1 cellular context compared by ENCODE assay signal in genomic region chr3:193885832-193886231, GRCh38.
TF ChIP-seq lines count a peak whose summit lies in the region.

No MANE protein-coding gene starts in this region.

TF ChIP-seq in K562, 482 proteins besides CTCF, POLR2A, EP300 and RAD21 (continued from another document and continues in another):
- no peak for TF ChIP-seq ZFP91 (CRISPR knock-in tag; IDR thresholded peaks at IDR 0.05)
- peak in 1 of 2 experiments; percentile 70; a peak in 2 of 4 replicates for TF ChIP-seq FOXK2 (conservative IDR thresholded peaks at IDR 0.05 in 1 of 2, IDR thresholded peaks at IDR 0.05 in 1 of 2; ENCODE audit: low read depth in 2 of 2)
- TF ChIP-seq NRF1 (conservative IDR thresholded peaks at IDR 0.05 in 1 of 2, IDR thresholded peaks at IDR 0.05 in 1 of 2): no peak; a peak in 1 of 4 replicates
- no peak for TF ChIP-seq ZNF75A (CRISPR knock-in tag; IDR thresholded peaks at IDR 0.05)
- no peak for TF ChIP-seq CBFB (CRISPR knock-in tag; IDR thresholded peaks at IDR 0.05)
- no peak for TF ChIP-seq ZKSCAN8 (CRISPR knock-in tag; IDR thresholded peaks at IDR 0.05)
- TF ChIP-seq HDAC8 (tag; IDR thresholded peaks at IDR 0.05): no peak
- TF ChIP-seq ZBED1 (IDR thresholded peaks at IDR 0.05): no peak
- no peak for TF ChIP-seq RHOXF2B (CRISPR knock-in tag; conservative IDR thresholded peaks at IDR 0.05)
- no peak for TF ChIP-seq BRCA1 (IDR thresholded peaks at IDR 0.05)
- no peak for TF ChIP-seq BRCA1 (CRISPR knock-in tag; IDR thresholded peaks at IDR 0.05)
- no peak for TF ChIP-seq THRB (CRISPR knock-in tag; conservative IDR thresholded peaks at IDR 0.05)
- no peak for TF ChIP-seq MXD1 (CRISPR knock-in tag; IDR thresholded peaks at IDR 0.05; ENCODE audit: borderline replicate concordance, poor library complexity, severe bottlenecking)
- TF ChIP-seq ARID1B (IDR thresholded peaks at IDR 0.05): peak; percentile 78
- no peak for TF ChIP-seq ZNF77 (CRISPR knock-in tag; IDR thresholded peaks at IDR 0.05)
- peak in 1 of 2 experiments; percentile 68; a peak in 1 of 4 replicates for TF ChIP-seq ARNT (IDR thresholded peaks at IDR 0.05)
- no peak for TF ChIP-seq U2AF2 (optimal IDR thresholded peaks at IDR 0.05; ENCODE audit: low read depth, low read length)
- TF ChIP-seq ZNF436 (CRISPR knock-in tag; IDR thresholded peaks at IDR 0.05): no peak
- peak; percentile 71 for TF ChIP-seq SMAD4 (CRISPR knock-in tag; conservative IDR thresholded peaks at IDR 0.05)
- TF ChIP-seq KDM1A (IDR thresholded peaks at IDR 0.05): peak; percentile 93
- no peak for TF ChIP-seq SAP30 (IDR thresholded peaks at IDR 0.05; ENCODE audit: borderline replicate concordance, insufficient read depth, low read depth, low read length, poor library complexity, severe bottlenecking)
- TF ChIP-seq STAT5B (CRISPR knock-in tag; IDR thresholded peaks at IDR 0.05): no peak
- peak; percentile 54 for TF ChIP-seq TBP (optimal IDR thresholded peaks at IDR 0.05; ENCODE audit: low read depth, low read length)
- no peak for TF ChIP-seq ARID3A (IDR thresholded peaks at IDR 0.05; ENCODE audit: borderline replicate concordance, low read depth, low read length)
- peak in 1 of 2 experiments; percentile 55; a peak in 2 of 4 replicates for TF ChIP-seq FOXA3 (CRISPR knock-in tag; conservative IDR thresholded peaks at IDR 0.05 in 1 of 2, IDR thresholded peaks at IDR 0.05 in 1 of 2)
- no peak for TF ChIP-seq THRAP3 (IDR thresholded peaks at IDR 0.05; ENCODE audit: borderline replicate concordance)
- no peak for TF ChIP-seq SIRT6 (IDR thresholded peaks at IDR 0.05; ENCODE audit: low read depth, low read length)
- TF ChIP-seq ZNF41 (CRISPR knock-in tag; conservative IDR thresholded peaks at IDR 0.05): no peak
- TF ChIP-seq HDAC6 (IDR thresholded peaks at IDR 0.05; ENCODE audit: low read depth, low read length): no peak
- peak; percentile 13 to 66; a peak in 3 of 4 replicates for TF ChIP-seq TRIM24 (IDR thresholded peaks at IDR 0.05)
- peak; percentile 59; the same call in 1 of the 2 replicates for TF ChIP-seq SMARCE1 (IDR thresholded peaks at IDR 0.05)
- no peak for TF ChIP-seq ZBTB1 (CRISPR knock-in tag; IDR thresholded peaks at IDR 0.05; ENCODE audit: borderline replicate concordance, low read depth)
- TF ChIP-seq BHLHE40 (IDR thresholded peaks at IDR 0.05; ENCODE audit: low read length): peak; percentile 90
- TF ChIP-seq CREB5 (CRISPR knock-in tag; IDR thresholded peaks at IDR 0.05): no peak
- 0 out of 2 replicates have a peak, but pooled peaks have one; percentile 13 for TF ChIP-seq LEF1 (IDR thresholded peaks at IDR 0.05)
- no peak for TF ChIP-seq ZBTB43 (CRISPR knock-in tag; IDR thresholded peaks at IDR 0.05)
- no peak for TF ChIP-seq TCF7L2 (IDR thresholded peaks at IDR 0.05; ENCODE audit: low read depth, low read length)
- peak; percentile 42; the same call in 1 of the 2 replicates for TF ChIP-seq ATF7 (IDR thresholded peaks at IDR 0.05)
- TF ChIP-seq ZBTB26 (CRISPR knock-in tag; IDR thresholded peaks at IDR 0.05): no peak
- TF ChIP-seq TCF7 (IDR thresholded peaks at IDR 0.05; ENCODE audit: borderline replicate concordance): no peak
- no peak for TF ChIP-seq KLF6 (CRISPR knock-in tag; IDR thresholded peaks at IDR 0.05; ENCODE audit: borderline replicate concordance)
- TF ChIP-seq SNIP1 (IDR thresholded peaks at IDR 0.05; ENCODE audit: low read depth): no peak
- TF ChIP-seq ADNP (tag; IDR thresholded peaks at IDR 0.05): 0 out of 2 replicates have a peak, but pooled peaks have one; percentile 3
- no peak for TF ChIP-seq GTF2E2 (tag; IDR thresholded peaks at IDR 0.05)
- TF ChIP-seq KAT2B (IDR thresholded peaks at IDR 0.05; ENCODE audit: low read depth, low read length): no peak
- TF ChIP-seq SRSF9 (IDR thresholded peaks at IDR 0.05; ENCODE audit: borderline replicate concordance, low read depth, low read length): no peak
- no peak for TF ChIP-seq ZNF407 (IDR thresholded peaks at IDR 0.05; ENCODE audit: low read depth)
